21 cellular contexts compared by ENCODE assay signal in genomic region chr1:25599969-25600610, GRCh38.
"Had no signal": no experiment of that assay in that cellular context is flagged by ENCODE, and none has a peak within 500 bp of the region (broad histone marks: within the 10 kb centered on the region; RNA-seq: fewer than 3 reads in every experiment).

No MANE protein-coding gene starts in this region.

- H3K36me3 ChIP-seq: esophagus muscularis mucosa, heart left ventricle had no signal

- H3K9me3 ChIP-seq: tibial artery had no signal

- H3K27me3 ChIP-seq: esophagus muscularis mucosa, heart left ventricle, tibial artery had no signal

- FAIRE-seq: islet of Langerhans, urothelium cell line had no signal

- H3K79me2 ChIP-seq: parathyroid adenoma had no signal

- H3K27ac ChIP-seq: coronary artery, esophagus muscularis mucosa, heart left ventricle, parathyroid adenoma, tibial artery had no signal

- DNase-seq: activated B cell treated with CpG ODN at 0.5 μM for 24 hours; activated CD4-positive, alpha-beta memory T cell treated with anti-CD3 and anti-CD28 coated beads for 36 hours; activated CD4-positive, alpha-beta T cell treated with anti-CD3 and anti-CD28 coated beads for 4 hours; activated effector memory CD4-positive, alpha-beta T cell treated with anti-CD3 and anti-CD28 coated beads, Interleukin-2, amount 50 U/mL, for 16 hours; activated naive CD4-positive, alpha-beta T cell treated with anti-CD3 and anti-CD28 coated beads, Interleukin-2, amount 10 ng/mL, durations not matched to agents 7 days and 5 days; activated naive CD8-positive, alpha-beta T cell treated with anti-CD3 and anti-CD28 coated beads, Interleukin-2, amount 50 U/mL, for 24 hours; activated T-cell treated with anti-CD3 and anti-CD28 coated beads, Interleukin-2, amount 50 U/mL, for 72 hours; cerebellar nuclear complex; heart left ventricle; left cardiac atrium; nucleus accumbens; right cardiac atrium; stimulated activated CD4-positive, alpha-beta T cell treated with anti-CD3 and anti-CD28 coated beads, Interleukin-12 subunit alpha, Interleukin-12 subunit beta, amount 100 ng/mL, for 4 hours; stimulated activated CD4-positive, alpha-beta T cell treated with anti-CD3 and anti-CD28 coated beads, Interleukin-4, amount 100 ng/mL, for 4 hours; stimulated activated naive CD8-positive, alpha-beta T cell treated with anti-CD3 and anti-CD28 coated beads, Interleukin-15, amount 100 ng/mL, for 72 hours; tibial artery had no signal

- H3K4me1 ChIP-seq: esophagus muscularis mucosa, heart left ventricle, parathyroid adenoma had no signal

- H3K9ac ChIP-seq: parathyroid adenoma had no signal

- H2AFZ ChIP-seq: parathyroid adenoma had no signal

- ATAC-seq: activated naive CD8-positive, alpha-beta T cell treated with anti-CD3 and anti-CD28 coated beads, Interleukin-2, amount 50 U/mL, for 24 hours; activated T-cell treated with anti-CD3 and anti-CD28 coated beads, Interleukin-2, amount 50 U/mL, for 72 hours; heart left ventricle; left cardiac atrium; right cardiac atrium; stimulated activated naive CD8-positive, alpha-beta T cell treated with anti-CD3 and anti-CD28 coated beads, Interleukin-15, amount 100 ng/mL, for 72 hours had no signal

- H3K4me3 ChIP-seq: coronary artery, esophagus muscularis mucosa, heart left ventricle, tibial artery had no signal
